In the genomic region with DNA sequence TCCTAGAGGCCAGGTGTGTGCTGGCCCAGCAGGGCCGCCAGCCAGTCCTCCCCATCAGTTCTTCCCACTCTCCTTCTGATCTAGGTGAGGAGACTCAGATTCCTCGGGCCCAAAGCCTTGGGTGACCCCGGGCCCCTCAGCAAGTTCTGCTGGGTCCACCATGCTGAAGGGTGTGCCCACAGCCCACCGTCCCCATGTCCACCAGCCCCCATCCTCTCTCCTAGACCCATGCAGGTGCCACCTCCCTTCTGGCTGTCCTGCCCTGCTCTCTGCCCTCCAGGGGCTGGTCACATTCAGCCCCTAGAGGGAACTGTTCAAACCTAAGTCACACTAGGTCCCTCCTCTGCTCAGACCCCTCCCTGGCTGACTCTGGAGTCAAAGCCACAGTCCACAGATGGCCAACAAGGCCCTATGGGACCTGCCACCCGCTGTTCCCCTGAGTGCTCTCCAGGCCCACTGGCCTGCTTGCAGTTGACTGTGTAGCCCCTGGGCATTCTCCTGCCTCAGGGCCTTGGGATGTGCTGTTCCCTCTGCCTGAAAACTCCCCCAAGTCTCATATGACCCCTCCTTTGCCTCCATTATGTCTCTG, we compare ENCODE assay signal across 11 cellular contexts. TPM values are rescaled to one million over a fixed set of nuclear protein-coding genes. Genes with fewer than 3 reads are reported as not detected.
DNase-seq lines count a peak whose midpoint lies in the region; ATAC-seq and TF ChIP-seq lines count a peak whose summit lies in the region.
"Had no signal": no experiment of that assay in that cellular context is flagged by ENCODE, and none has a peak within 500 bp of the region (broad histone marks: within the 10 kb centered on the region; RNA-seq: fewer than 3 reads in every experiment).

No MANE protein-coding gene starts in this region.

- H3K27ac Mint-ChIP-seq in endothelial cell (ENCODE audit: unreplicated experiment) (peak overlapping the region; percentile 2), osteocyte (ENCODE audit: unreplicated experiment) (no peak overlapping the region)

- no peaks in the 10 kb centered on the region for H3K4me1 Mint-ChIP-seq in endothelial cell (ENCODE audit: unreplicated experiment)
- no peaks in the 10 kb centered on the region for H3K4me1 Mint-ChIP-seq in osteocyte (ENCODE audit: unreplicated experiment)
- H3K4me1 Mint-ChIP-seq: neural crest cell had no signal

- H3K27ac ChIP-seq in DOHH2 (ENCODE audit: low read depth, low read length), result peak overlapping the region; percentile 95

- peaks cover 28% of the 10 kb centered on the region for H3K27me3 Mint-ChIP-seq in endothelial cell (ENCODE audit: unreplicated experiment)
- no peaks in the 10 kb centered on the region for H3K27me3 Mint-ChIP-seq in osteocyte (ENCODE audit: unreplicated experiment)

- no peaks in the 10 kb centered on the region for H3K9me3 ChIP-seq in DOHH2 (ENCODE audit: control insufficient read depth, insufficient read depth, low read length)

- H3K4me3 ChIP-seq in DOHH2 (ENCODE audit: low read length), result peak overlapping the region; percentile 99

- ATAC-seq in GM19438 (IDR thresholded peaks at IDR 0.05; ENCODE audit: low read depth, unreplicated experiment) (peak; percentile 5), HG02840 (IDR thresholded peaks at IDR 0.05; ENCODE audit: low FRiP score, unreplicated experiment) (no peak)

- DNase-seq in NCI-H69 (lab: John Stamatoyannopoulos, UW), result peak; percentile 9
- no peak for DNase-seq in endothelial cell (ENCODE audit: low spot score)
- no peak for DNase-seq in germinal center (ENCODE audit: low spot score)
- no peak for DNase-seq in osteocyte (ENCODE audit: extremely low spot score, unreplicated experiment)
- no peak for DNase-seq in stimulated activated CD4-positive, alpha-beta T cell treated with anti-CD3 and anti-CD28 coated beads, Interleukin-4, amount 100 ng/mL, for 1 hour
- DNase-seq: hypothalamus had no signal

- H3K9me2 ChIP-seq in DOHH2 (replicated peaks; ENCODE audit: control insufficient read depth, low read length), result no peaks in the 10 kb centered on the region

- peaks cover 41% of the 10 kb centered on the region for H3K79me2 ChIP-seq in DOHH2 (ENCODE audit: control insufficient read depth, low read length)

- peaks cover 8% of the 10 kb centered on the region; the same call in 1 of the 2 replicates for H4K20me1 ChIP-seq in DOHH2 (ENCODE audit: control insufficient read depth, insufficient read depth, low read depth, low read length)

- H3K36me3 ChIP-seq in DOHH2 (ENCODE audit: control insufficient read depth, low read length), result peaks cover 73% of the 10 kb centered on the region

- H3K4me3 Mint-ChIP-seq in endothelial cell (ENCODE audit: unreplicated experiment) (no peak overlapping the region), osteocyte (ENCODE audit: unreplicated experiment) (no peak overlapping the region)
- H3K4me3 Mint-ChIP-seq: neural crest cell had no signal

- H3K36me3 Mint-ChIP-seq in endothelial cell (ENCODE audit: low read depth, unreplicated experiment) (peaks cover 18% of the 10 kb centered on the region), osteocyte (ENCODE audit: unreplicated experiment) (peaks cover 22% of the 10 kb centered on the region)

- no peaks in the 10 kb centered on the region for H3K9me3 Mint-ChIP-seq in endothelial cell (ENCODE audit: unreplicated experiment)
- H3K9me3 Mint-ChIP-seq in osteocyte (ENCODE audit: unreplicated experiment), result no peaks in the 10 kb centered on the region
- H3K9me3 Mint-ChIP-seq: neural crest cell had no signal

- peak overlapping the region; percentile 99 for H3K4me2 ChIP-seq in DOHH2 (ENCODE audit: low read length)

- peak; percentile 41 for TF ChIP-seq CTCF in DOHH2 (IDR thresholded peaks at IDR 0.05; ENCODE audit: low read depth, low read length, poor library complexity, severe bottlenecking)
- TF ChIP-seq CTCF in endothelial cell (IDR thresholded peaks at IDR 0.05; ENCODE audit: unreplicated experiment), result no peak
- no peak for TF ChIP-seq CTCF in osteocyte (IDR thresholded peaks at IDR 0.05)

- H3K27me3 ChIP-seq in DOHH2 (ENCODE audit: control insufficient read depth, low read length), result no peaks in the 10 kb centered on the region

- peaks cover 36% of the 10 kb centered on the region for H3K4me1 ChIP-seq in DOHH2 (ENCODE audit: control insufficient read depth, low read length)

- peaks cover 16% of the 10 kb centered on the region for H3F3A ChIP-seq in DOHH2 (ENCODE audit: control insufficient read depth, insufficient read depth)

RNA-seq across cellular contexts. Expression of a gene that starts 0.9 kb away (rescaled TPM):
- not detected for total RNA-seq in endothelial cell (ENCODE audit: unreplicated experiment)
- total RNA-seq in osteocyte, result not detected in 2 replicates
- total RNA-seq: neural crest cell, SK-MEL-5 had no signal

RNA-seq across cellular contexts. Expression of a gene that starts 12.6 kb away (rescaled TPM):
- total RNA-seq in endothelial cell (ENCODE audit: unreplicated experiment), result 85.3 TPM
- 55.8 and 58.6 TPM in 2 replicates for total RNA-seq in osteocyte

RNA-seq across cellular contexts. Expression of a gene that starts 19.2 kb away (rescaled TPM):
- total RNA-seq in endothelial cell (ENCODE audit: unreplicated experiment), result 15.0 TPM
- total RNA-seq in osteocyte, result 16.4 and 16.9 TPM in 2 replicates

RNA-seq across cellular contexts. Expression of a gene that starts 28.4 kb away (rescaled TPM):
- 59.1 TPM for total RNA-seq in endothelial cell (ENCODE audit: unreplicated experiment)
- 34.8 and 36.2 TPM in 2 replicates for total RNA-seq in osteocyte

RNA-seq across cellular contexts. Expression of a gene that starts 52.1 kb away (rescaled TPM):
- total RNA-seq in endothelial cell (ENCODE audit: unreplicated experiment) (72.3 TPM), osteocyte (76.7 and 82.1 TPM in 2 replicates)
